ENCODE assay signal across 21 cellular contexts in the genomic region with DNA sequence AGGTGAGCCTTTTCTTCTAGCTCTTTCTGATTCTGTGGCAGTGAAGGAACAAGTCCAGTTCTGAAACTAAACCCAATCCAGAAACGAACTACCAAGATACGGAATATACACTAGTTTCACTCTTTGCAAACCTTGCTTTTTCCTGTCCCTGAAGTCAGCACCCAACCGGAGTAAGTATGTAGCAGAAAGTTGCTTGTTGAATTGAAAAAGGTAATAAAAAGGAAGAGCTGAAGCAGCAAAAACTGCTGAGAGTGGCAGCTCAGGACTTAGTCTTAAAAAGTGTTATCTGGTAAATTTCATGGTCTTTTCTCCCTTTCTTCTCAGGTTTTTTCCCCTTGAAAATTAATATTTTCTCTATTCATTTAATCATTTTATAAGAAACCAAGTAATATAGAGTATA. TPM values are rescaled to one million over a fixed set of nuclear protein-coding genes. Genes with fewer than 3 reads are reported as not detected.
DNase-seq lines count a peak whose midpoint lies in the region; ATAC-seq and TF ChIP-seq lines count a peak whose summit lies in the region.
"Had no signal": no experiment of that assay in that cellular context is flagged by ENCODE, and none has a peak within 500 bp of the region (broad histone marks: within the 10 kb centered on the region; RNA-seq: fewer than 3 reads in every experiment).

No MANE protein-coding gene starts in this region.

- H3K4me1 Mint-ChIP-seq in activated naive CD8-positive, alpha-beta T cell (ENCODE audit: low read depth): peaks cover 31% of the 10 kb centered on the region
- H3K4me1 Mint-ChIP-seq in activated naive CD8-positive, alpha-beta T cell treated with anti-CD3 and anti-CD28 coated beads, Interleukin-2, amount 50 U/mL, for 24 hours: peaks cover 17% of the 10 kb centered on the region
- peaks cover 16% of the 10 kb centered on the region for H3K4me1 Mint-ChIP-seq in activated T-helper 17 cell treated with anti-CD3 and anti-CD28 coated beads, Interleukin-2, amount 50 U/mL, for 72 hours
- peaks cover 5% of the 10 kb centered on the region for H3K4me1 Mint-ChIP-seq in activated CD4-positive, alpha-beta T cell treated with anti-CD3 and anti-CD28 coated beads, Interleukin-2, amount 10 ng/mL, durations not matched to agents 24 days and 14 days

- H3K27ac ChIP-seq in MM.1S (ENCODE audit: low read length) (peak overlapping the region; percentile 85), neural cell (ENCODE audit: low read length) (no peak overlapping the region)
- H3K27ac ChIP-seq: C4-2B, KMS-11 had no signal

- no peaks in the 10 kb centered on the region for H3K27me3 Mint-ChIP-seq in activated naive CD8-positive, alpha-beta T cell
- peaks cover 15% of the 10 kb centered on the region for H3K27me3 Mint-ChIP-seq in activated naive CD8-positive, alpha-beta T cell treated with anti-CD3 and anti-CD28 coated beads, Interleukin-2, amount 50 U/mL, for 24 hours
- H3K27me3 Mint-ChIP-seq in activated T-helper 17 cell treated with anti-CD3 and anti-CD28 coated beads, Interleukin-2, amount 50 U/mL, for 72 hours: peaks cover 3% of the 10 kb centered on the region
- peaks cover 26% of the 10 kb centered on the region for H3K27me3 Mint-ChIP-seq in activated CD4-positive, alpha-beta T cell treated with anti-CD3 and anti-CD28 coated beads, Interleukin-2, amount 10 ng/mL, durations not matched to agents 24 days and 14 days

- H3K4me3 Mint-ChIP-seq in activated naive CD8-positive, alpha-beta T cell: peak overlapping the region; percentile 63
- no peak overlapping the region for H3K4me3 Mint-ChIP-seq in activated naive CD8-positive, alpha-beta T cell treated with anti-CD3 and anti-CD28 coated beads, Interleukin-2, amount 50 U/mL, for 24 hours
- H3K4me3 Mint-ChIP-seq in activated T-helper 17 cell treated with anti-CD3 and anti-CD28 coated beads, Interleukin-2, amount 50 U/mL, for 72 hours: peak overlapping the region; percentile 42
- no peak overlapping the region for H3K4me3 Mint-ChIP-seq in activated CD4-positive, alpha-beta T cell treated with anti-CD3 and anti-CD28 coated beads, Interleukin-2, amount 10 ng/mL, durations not matched to agents 24 days and 14 days

- H3K36me3 ChIP-seq in MM.1S (replicated peaks; ENCODE audit: insufficient read depth, low read length) (no peaks in the 10 kb centered on the region), neural cell (ENCODE audit: insufficient read depth, low read length) (peaks cover 14% of the 10 kb centered on the region)

- H3K4me2 ChIP-seq in MM.1S (ENCODE audit: low read depth, low read length): peak overlapping the region; percentile 85
- H3K4me2 ChIP-seq in neural cell (ENCODE audit: low read length): no peak overlapping the region
- H3K4me2 ChIP-seq: KMS-11 had no signal

- H3K9ac ChIP-seq in MM.1S (ENCODE audit: low read length) (peak overlapping the region; percentile 48; the same call in 1 of the 2 replicates), neural cell (ENCODE audit: low read length) (no peak overlapping the region)
- H3K9ac ChIP-seq: KMS-11 had no signal

- intact Hi-C loops in activated CD4-positive, alpha-beta T cell treated with anti-CD3 and anti-CD28 coated beads, Interleukin-2, amount 10 ng/mL, durations not matched to agents 24 days and 14 days (cut with micrococcal nuclease): no loop called here

- peaks cover 23% of the 10 kb centered on the region for H3F3A ChIP-seq in MM.1S (ENCODE audit: insufficient read depth, low read length)
- no peaks in the 10 kb centered on the region for H3F3A ChIP-seq in neural cell (ENCODE audit: insufficient read depth, low read length, poor library complexity, severe bottlenecking)

- no peaks in the 10 kb centered on the region for H3K27me3 ChIP-seq in MM.1S (replicated peaks; ENCODE audit: insufficient read depth, low read length)
- H3K27me3 ChIP-seq in neural cell (ENCODE audit: insufficient read depth, low read depth, low read length): peaks cover 34% of the 10 kb centered on the region

- H3K4me3 ChIP-seq in MM.1S (ENCODE audit: low read length) (peak overlapping the region; percentile 47), neural cell (ENCODE audit: low read length) (peak overlapping the region; percentile 20)

- no peaks in the 10 kb centered on the region for H4K20me1 ChIP-seq in MM.1S (ENCODE audit: insufficient read depth, low read length)
- H4K20me1 ChIP-seq in neural cell (ENCODE audit: insufficient read depth): no peaks in the 10 kb centered on the region

- H3K79me2 ChIP-seq in MM.1S (ENCODE audit: low read length) (no peaks in the 10 kb centered on the region), neural cell (replicated peaks; ENCODE audit: insufficient read depth, low read length) (no peaks in the 10 kb centered on the region)

- H3K9me3 ChIP-seq in MM.1S (replicated peaks; ENCODE audit: insufficient read depth, low read length) (no peaks in the 10 kb centered on the region), neural cell (ENCODE audit: low read length) (no peaks in the 10 kb centered on the region)

- TF ChIP-seq EP300 in neural cell (conservative IDR thresholded peaks at IDR 0.05; ENCODE audit: poor library complexity, severe bottlenecking): no peak

- peak overlapping the region; percentile 32 for H2AFZ ChIP-seq in MM.1S (ENCODE audit: low read length)
- no peak overlapping the region for H2AFZ ChIP-seq in neural cell (ENCODE audit: low read depth, low read length)

- peaks cover 16% of the 10 kb centered on the region for H3K36me3 Mint-ChIP-seq in activated naive CD8-positive, alpha-beta T cell
- peaks cover 4% of the 10 kb centered on the region for H3K36me3 Mint-ChIP-seq in activated naive CD8-positive, alpha-beta T cell treated with anti-CD3 and anti-CD28 coated beads, Interleukin-2, amount 50 U/mL, for 24 hours (ENCODE audit: low read depth)
- no peaks in the 10 kb centered on the region for H3K36me3 Mint-ChIP-seq in activated T-helper 17 cell treated with anti-CD3 and anti-CD28 coated beads, Interleukin-2, amount 50 U/mL, for 72 hours (ENCODE audit: low read depth)
- H3K36me3 Mint-ChIP-seq in activated CD4-positive, alpha-beta T cell treated with anti-CD3 and anti-CD28 coated beads, Interleukin-2, amount 10 ng/mL, durations not matched to agents 24 days and 14 days (ENCODE audit: low read depth): no peaks in the 10 kb centered on the region

- TF ChIP-seq CTCF in MM.1S (IDR thresholded peaks at IDR 0.05; ENCODE audit: low read length): no peak
- TF ChIP-seq CTCF in neural cell (IDR thresholded peaks at IDR 0.05; ENCODE audit: poor library complexity, severe bottlenecking): no peak

- DNase-seq in activated naive CD8-positive, alpha-beta T cell treated with anti-CD3 and anti-CD28 coated beads, Interleukin-2, amount 50 U/mL, for 24 hours: no peak
- DNase-seq in MM.1S: peak; percentile 80
- no peak for DNase-seq in AML-193 (lab: John Stamatoyannopoulos, UW)
- no peak for DNase-seq in activated CD4-positive, alpha-beta T cell treated with anti-CD3 and anti-CD28 coated beads, Interleukin-2, amount 10 ng/mL, durations not matched to agents 24 days and 14 days
- DNase-seq in Ammon's horn (ENCODE audit: low spot score): no peak
- DNase-seq: 8988T, DMS153, DMS79, GF-D8, GOT3, H7 had no signal

- no peaks in the 10 kb centered on the region for H3K9me3 Mint-ChIP-seq in activated naive CD8-positive, alpha-beta T cell (ENCODE audit: low read depth)
- no peaks in the 10 kb centered on the region for H3K9me3 Mint-ChIP-seq in activated naive CD8-positive, alpha-beta T cell treated with anti-CD3 and anti-CD28 coated beads, Interleukin-2, amount 50 U/mL, for 24 hours
- H3K9me3 Mint-ChIP-seq in activated T-helper 17 cell treated with anti-CD3 and anti-CD28 coated beads, Interleukin-2, amount 50 U/mL, for 72 hours: no peaks in the 10 kb centered on the region
- H3K9me3 Mint-ChIP-seq in activated CD4-positive, alpha-beta T cell treated with anti-CD3 and anti-CD28 coated beads, Interleukin-2, amount 10 ng/mL, durations not matched to agents 24 days and 14 days: no peaks in the 10 kb centered on the region

- no peak overlapping the region for H3K27ac Mint-ChIP-seq in activated naive CD8-positive, alpha-beta T cell
- H3K27ac Mint-ChIP-seq in activated naive CD8-positive, alpha-beta T cell treated with anti-CD3 and anti-CD28 coated beads, Interleukin-2, amount 50 U/mL, for 24 hours: no peak overlapping the region
- no peak overlapping the region for H3K27ac Mint-ChIP-seq in activated T-helper 17 cell treated with anti-CD3 and anti-CD28 coated beads, Interleukin-2, amount 50 U/mL, for 72 hours
- no peak overlapping the region for H3K27ac Mint-ChIP-seq in activated CD4-positive, alpha-beta T cell treated with anti-CD3 and anti-CD28 coated beads, Interleukin-2, amount 10 ng/mL, durations not matched to agents 24 days and 14 days

- ATAC-seq in activated naive CD8-positive, alpha-beta T cell treated with anti-CD3 and anti-CD28 coated beads, Interleukin-2, amount 50 U/mL, for 24 hours: no peak
- ATAC-seq in activated T-helper 17 cell treated with anti-CD3 and anti-CD28 coated beads, Interleukin-2, amount 50 U/mL, for 72 hours (replicated peaks): no peak
- ATAC-seq: HCT116 had no signal

- TF ChIP-seq RAD21 in neural cell (conservative IDR thresholded peaks at IDR 0.05): no peak

- H3K4me1 ChIP-seq in MM.1S (ENCODE audit: low read length): peaks cover 27% of the 10 kb centered on the region

- H3K9me2 ChIP-seq in MM.1S (replicated peaks; ENCODE audit: insufficient read depth, low read length) (no peaks in the 10 kb centered on the region), neural cell (ENCODE audit: insufficient read depth, low read length) (no peaks in the 10 kb centered on the region)

RNA-seq across cellular contexts. Expression of gene NT5C1A, which starts 9.4 kb away (rescaled TPM):
- total RNA-seq in activated T-helper 17 cell treated with anti-CD3 and anti-CD28 coated beads, Interleukin-2, amount 50 U/mL, for 72 hours: not detected
- polyA plus RNA-seq in neural cell: not detected in 2 replicates
- polyA minus RNA-seq in neural cell: 1.0 TPM in 1 of 2 replicates, not detected in the other
- 0.31 and 0.56 TPM in 2 replicates for total RNA-seq in activated CD4-positive, alpha-beta T cell treated with anti-CD3 and anti-CD28 coated beads, Interleukin-2, amount 10 ng/mL, durations not matched to agents 24 days and 14 days
- total RNA-seq: A673, Daoy, H7, HT-29 had no signal
- polyA plus RNA-seq: BJ had no signal

RNA-seq across cellular contexts. Expression of gene HPCAL4, which starts 9.9 kb away (rescaled TPM):
- 1 to 10 TPM in 1 of 2 donors, under 1 TPM in 1; 0.50 to 1.2 TPM for total RNA-seq in activated T-helper 17 cell treated with anti-CD3 and anti-CD28 coated beads, Interleukin-2, amount 50 U/mL, for 72 hours
- 53.2 and 60.0 TPM in 2 replicates for polyA plus RNA-seq in neural cell
- polyA minus RNA-seq in neural cell: 83.6 and 89.4 TPM in 2 replicates
- 0.38 and 0.44 TPM in 2 replicates for total RNA-seq in activated CD4-positive, alpha-beta T cell treated with anti-CD3 and anti-CD28 coated beads, Interleukin-2, amount 10 ng/mL, durations not matched to agents 24 days and 14 days
- total RNA-seq: A673, H7, HT-29 had no signal
- polyA plus RNA-seq: BJ had no signal

RNA-seq across cellular contexts. Expression of gene HEYL, which starts 41.9 kb away (rescaled TPM):
- under 1 TPM in 1 of 2 donors, not detected in 1; 0.40 TPM for total RNA-seq in activated T-helper 17 cell treated with anti-CD3 and anti-CD28 coated beads, Interleukin-2, amount 50 U/mL, for 72 hours
- polyA plus RNA-seq in neural cell: not detected in 2 replicates
- polyA minus RNA-seq in neural cell: not detected in 2 replicates
- not detected in 2 replicates for total RNA-seq in activated CD4-positive, alpha-beta T cell treated with anti-CD3 and anti-CD28 coated beads, Interleukin-2, amount 10 ng/mL, durations not matched to agents 24 days and 14 days
- total RNA-seq: Daoy had no signal

RNA-seq across cellular contexts. Expression of gene PPIE, which starts 57.4 kb away (rescaled TPM):
- 10 to 100 TPM; 56.0 to 68.7 TPM for total RNA-seq in activated T-helper 17 cell treated with anti-CD3 and anti-CD28 coated beads, Interleukin-2, amount 50 U/mL, for 72 hours
- 54.0 and 55.9 TPM in 2 replicates for polyA plus RNA-seq in neural cell
- polyA minus RNA-seq in neural cell: 29.7 and 32.6 TPM in 2 replicates
- 71.3 and 76.7 TPM in 2 replicates for total RNA-seq in activated CD4-positive, alpha-beta T cell treated with anti-CD3 and anti-CD28 coated beads, Interleukin-2, amount 10 ng/mL, durations not matched to agents 24 days and 14 days

Comparison
In these comparisons a context has a peak if more than half of its experiments do, and no peak if none do; other contexts are left out.
1. H3K4me3 Mint-ChIP-seq: peak in activated naive CD8-positive, alpha-beta T cell (single experiment) and activated T-helper 17 cell treated with anti-CD3 and anti-CD28 coated beads, Interleukin-2, amount 50 U/mL, for 72 hours (single experiment); none in activated naive CD8-positive, alpha-beta T cell treated with anti-CD3 and anti-CD28 coated beads, Interleukin-2, amount 50 U/mL, for 24 hours (single experiment) and activated CD4-positive, alpha-beta T cell treated with anti-CD3 and anti-CD28 coated beads, Interleukin-2, amount 10 ng/mL, durations not matched to agents 24 days and 14 days (single experiment).